In genomic region chr11:67641302-67642147, GRCh38 we compare ENCODE assay signal across 19 cellular contexts. TPM values are rescaled to one million over a fixed set of nuclear protein-coding genes. Genes with fewer than 3 reads are reported as not detected.
"Had no signal": no experiment of that assay in that cellular context is flagged by ENCODE, and none has a peak within 500 bp of the region (broad histone marks: within the 10 kb centered on the region; RNA-seq: fewer than 3 reads in every experiment).

No MANE protein-coding gene starts in this region.

- H3K4me3 ChIP-seq: adrenal gland, esophagus squamous epithelium, heart right ventricle, lung, tibial artery had no signal

- ATAC-seq: activated CD8-positive, alpha-beta T cell treated with anti-CD3 and anti-CD28 coated beads for 36 hours; heart right ventricle; left colon; natural killer cell; stimulated activated naive CD8-positive, alpha-beta T cell treated with anti-CD3 and anti-CD28 coated beads, Interleukin-15, Interleukin-2, amounts not matched to agents 100 U/mL and 50 U/mL, for 24 hours had no signal

- H3K9me3 ChIP-seq: adrenal gland had no signal

- H3K36me3 ChIP-seq: adrenal gland, esophagus squamous epithelium, heart right ventricle, tibial artery had no signal

- H3K4me1 ChIP-seq: adrenal gland, tibial artery had no signal

- H3K27me3 Mint-ChIP-seq: activated CD4-positive, alpha-beta T cell treated with anti-CD3 and anti-CD28 coated beads, Interleukin-2, amount 10 ng/mL, durations not matched to agents 24 days and 14 days; activated CD8-positive, alpha-beta T cell treated with anti-CD3 and anti-CD28 coated beads for 36 hours; activated naive CD4-positive, alpha-beta T cell treated with anti-CD3 and anti-CD28 coated beads, Interleukin-2, amount 50 U/mL, for 24 hours had no signal

- H3K27ac ChIP-seq: adrenal gland, esophagus squamous epithelium, heart right ventricle, tibial artery had no signal

- DNase-seq: activated CD4-positive, alpha-beta T cell treated with anti-CD3 and anti-CD28 coated beads, Interleukin-2, amount 10 ng/mL, durations not matched to agents 24 days and 14 days; activated CD8-positive, alpha-beta T cell treated with anti-CD3 and anti-CD28 coated beads for 36 hours; activated T-cell treated with anti-CD3 and anti-CD28 coated beads, Interleukin-2, amount 50 U/mL, for 24 hours; adrenal gland; cerebellar nuclear complex; effector memory CD4-positive, alpha-beta T cell; esophagus squamous epithelium; heart right ventricle; left colon; natural killer cell; stimulated activated CD4-positive, alpha-beta T cell treated with anti-CD3 and anti-CD28 coated beads, Interleukin-2, amount 100 ng/mL, for 24 hours; stimulated activated naive CD8-positive, alpha-beta T cell treated with anti-CD3 and anti-CD28 coated beads, Interleukin-15, Interleukin-2, amounts not matched to agents 100 U/mL and 50 U/mL, for 24 hours; substantia nigra; tibial artery had no signal

- H3K9me3 Mint-ChIP-seq: activated CD4-positive, alpha-beta T cell treated with anti-CD3 and anti-CD28 coated beads, Interleukin-2, amount 10 ng/mL, durations not matched to agents 24 days and 14 days; activated naive CD4-positive, alpha-beta T cell treated with anti-CD3 and anti-CD28 coated beads, Interleukin-2, amount 50 U/mL, for 24 hours; activated T-helper 2 cell treated with anti-CD3 and anti-CD28 coated beads, Interferon-gamma antibody, Interleukin-2, Interleukin-4, amounts not matched to agents 10 μg/mL and 5 μg/mL and 100 μg/mL, durations not matched to agents 14 hours and 24 hours and 36 hours; natural killer cell; T-helper 1 cell treated with Interleukin-12 subunit alpha and Interleukin-12 subunit beta and Interleukin-4 antibody, amounts not matched to agents 30 μg/mL and 1 μg/mL, for 36 hours had no signal

- H3K4me3 Mint-ChIP-seq: activated CD4-positive, alpha-beta T cell treated with anti-CD3 and anti-CD28 coated beads, Interleukin-2, amount 10 ng/mL, durations not matched to agents 24 days and 14 days; activated CD8-positive, alpha-beta T cell treated with anti-CD3 and anti-CD28 coated beads for 36 hours; activated naive CD4-positive, alpha-beta T cell treated with anti-CD3 and anti-CD28 coated beads, Interleukin-2, amount 50 U/mL, for 24 hours; activated T-cell treated with anti-CD3 and anti-CD28 coated beads, Interleukin-2, amount 50 U/mL, for 24 hours; natural killer cell; T-helper 1 cell treated with Interleukin-12 subunit alpha and Interleukin-12 subunit beta and Interleukin-4 antibody, amounts not matched to agents 30 μg/mL and 1 μg/mL, for 36 hours had no signal

- H3K27ac Mint-ChIP-seq: activated CD4-positive, alpha-beta T cell treated with anti-CD3 and anti-CD28 coated beads, Interleukin-2, amount 10 ng/mL, durations not matched to agents 24 days and 14 days; activated CD8-positive, alpha-beta T cell treated with anti-CD3 and anti-CD28 coated beads for 36 hours; activated T-cell treated with anti-CD3 and anti-CD28 coated beads, Interleukin-2, amount 50 U/mL, for 24 hours; activated T-helper 2 cell treated with anti-CD3 and anti-CD28 coated beads, Interferon-gamma antibody, Interleukin-2, Interleukin-4, amounts not matched to agents 10 μg/mL and 5 μg/mL and 100 μg/mL, durations not matched to agents 14 hours and 24 hours and 36 hours; natural killer cell; progenitor cell of endocrine pancreas; T-helper 1 cell treated with Interleukin-12 subunit alpha and Interleukin-12 subunit beta and Interleukin-4 antibody, amounts not matched to agents 30 μg/mL and 1 μg/mL, for 36 hours had no signal

- H3K36me3 Mint-ChIP-seq: activated naive CD4-positive, alpha-beta T cell treated with anti-CD3 and anti-CD28 coated beads, Interleukin-2, amount 50 U/mL, for 24 hours; natural killer cell had no signal

RNA-seq across cellular contexts. Expression of gene TBX10, which starts 2.0 kb away (rescaled TPM):
- polyA plus RNA-seq: adrenal gland, heart right ventricle, lung had no signal

RNA-seq across cellular contexts. Expression of gene ACY3, which starts 9.0 kb away (rescaled TPM):
- polyA plus RNA-seq: heart right ventricle had no signal
